ENCODE assay signal across 11 cellular contexts in genomic region chr15:73941044-73941443, GRCh38. TPM values are rescaled to one million over a fixed set of nuclear protein-coding genes. Genes with fewer than 3 reads are reported as not detected.
DNase-seq lines count a peak whose midpoint lies in the region; ATAC-seq and TF ChIP-seq lines count a peak whose summit lies in the region.
"Had no signal": no experiment of that assay in that cellular context is flagged by ENCODE, and none has a peak within 500 bp of the region (broad histone marks: within the 10 kb centered on the region; RNA-seq: fewer than 3 reads in every experiment).

No MANE protein-coding gene starts in this region.

- POLR2A ChIA-PET in HEK293 (lab: Yijun Ruan, JAX) = interaction anchor here (0.7 to 2.0 kb wide), 5 partner anchors 9 to 53 kb away, joined by 3 to 17 read pairs (median 7); partner anchors contain the start of genes LOXL1 and PML
- POLR2A ChIA-PET in CD8-positive, alpha-beta T cell (lab: Charles Lee) = no interaction called here

- peaks cover 15% of the 10 kb centered on the region for H3K4me1 Mint-ChIP-seq in CD8-positive, alpha-beta T cell (ENCODE audit: low read depth)

- TF ChIP-seq CTCF in HEK293 (tag by site-specific recombination; IDR thresholded peaks at IDR 0.05) (no peak), right atrium auricular region (IDR thresholded peaks at IDR 0.05) (no peak), tibial artery (IDR thresholded peaks at IDR 0.05) (no peak)
- TF ChIP-seq CTCF in CD8-positive, alpha-beta T cell (IDR thresholded peaks at IDR 0.05) = no peak

- peaks cover 3% of the 10 kb centered on the region; the same call in 1 of the 2 replicates for H3K4me1 ChIP-seq in HEK293 (ENCODE audit: control insufficient read depth, insufficient read depth, low read length)
- H3K4me1 ChIP-seq in right atrium auricular region = peaks cover 0 to 54% of the 10 kb centered on the region in 2 donors
- peaks cover 6 to 85% (median 72%) of the 10 kb centered on the region in 4 donors for H3K4me1 ChIP-seq in tibial artery
- H3K4me1 ChIP-seq in CD8-positive, alpha-beta T cell (ENCODE audit: insufficient read depth, low read length) = peaks cover 15% of the 10 kb centered on the region

- no peaks in the 10 kb centered on the region for H3K36me3 ChIP-seq in HEK293 (ENCODE audit: control insufficient read depth in 2 of 2, insufficient read depth in 1 of 2, low read length in 2 of 2)
- no peaks in the 10 kb centered on the region for H3K36me3 ChIP-seq in right atrium auricular region
- no peaks in the 10 kb centered on the region for H3K36me3 ChIP-seq in tibial artery
- H3K36me3 ChIP-seq in CD8-positive, alpha-beta T cell (ENCODE audit: insufficient read depth, low read length) = no peaks in the 10 kb centered on the region

- ATAC-seq in HG03520 (IDR thresholded peaks at IDR 0.05; ENCODE audit: unreplicated experiment) (no peak), left colon (no peak)
- ATAC-seq in CD8-positive, alpha-beta T cell = no peak
- ATAC-seq: naive thymus-derived CD4-positive, alpha-beta T cell had no signal

- no peaks in the 10 kb centered on the region for H3K27me3 ChIP-seq in right atrium auricular region
- no peaks in the 10 kb centered on the region for H3K27me3 ChIP-seq in tibial artery
- H3K27me3 ChIP-seq in CD8-positive, alpha-beta T cell (ENCODE audit: insufficient read depth, low read length) = no peaks in the 10 kb centered on the region

- DNase-seq in amniotic epithelial cell (ENCODE audit: low read depth) (peak; percentile 81), right atrium auricular region (ENCODE audit: low spot score) (peak; percentile 72), tibial artery (peak in 1 of 2 donors; percentile 88), left colon (no peak)
- no peak for DNase-seq in CD8-positive, alpha-beta T cell
- no peak for DNase-seq in activated effector memory CD4-positive, alpha-beta T cell treated with Interleukin-2 at 50 U/mL for 16 hours
- DNase-seq: naive thymus-derived CD4-positive, alpha-beta T cell; NCI-H1694; SW 1271 had no signal

- H3K27me3 Mint-ChIP-seq in CD8-positive, alpha-beta T cell (ENCODE audit: low read depth) = no peaks in the 10 kb centered on the region

- no peaks in the 10 kb centered on the region for H3K36me3 Mint-ChIP-seq in CD8-positive, alpha-beta T cell
- H3K36me3 Mint-ChIP-seq: naive thymus-derived CD4-positive, alpha-beta T cell had no signal

- H3K9me3 ChIP-seq in HEK293 (ENCODE audit: control insufficient read depth, insufficient read depth, low read depth, low read length) (no peaks in the 10 kb centered on the region), right atrium auricular region (no peaks in the 10 kb centered on the region), tibial artery (no peaks in the 10 kb centered on the region)
- no peaks in the 10 kb centered on the region for H3K9me3 ChIP-seq in CD8-positive, alpha-beta T cell (ENCODE audit: low read length)

- H3K27ac Mint-ChIP-seq in CD8-positive, alpha-beta T cell = no peak overlapping the region

- no peaks in the 10 kb centered on the region for H3K9me3 Mint-ChIP-seq in CD8-positive, alpha-beta T cell

- CTCF ChIA-PET in HEK293 (lab: Yijun Ruan, JAX) = interaction anchor here (0.6 to 6.1 kb wide), 11 partner anchors 10 to 351 kb away, joined by 3 to 39 read pairs (median 7); no protein-coding TSS in a partner anchor
- CTCF ChIA-PET in CD8-positive, alpha-beta T cell (lab: Charles Lee) = interaction anchor here (0.8 to 1.3 kb wide), 4 partner anchors 9 to 23 kb away, joined by 3 to 6 read pairs (median 4); no protein-coding TSS in a partner anchor

- intact Hi-C loops in tibial artery (cut with DNase I; ENCODE audit: low total_unique reads) (no loop called here), left colon (cut with DNase I, micrococcal nuclease) (no loop called here)
- intact Hi-C loops in CD8-positive, alpha-beta T cell (cut with DNase I, micrococcal nuclease) = no loop called here

- H3K4me3 ChIP-seq in HEK293 (ENCODE audit: low read depth, low read length) = no peak overlapping the region
- no peak overlapping the region for H3K4me3 ChIP-seq in right atrium auricular region
- H3K4me3 ChIP-seq in tibial artery = no peak overlapping the region
- no peak overlapping the region for H3K4me3 ChIP-seq in CD8-positive, alpha-beta T cell (ENCODE audit: low read depth, low read length)

- H3K27ac ChIP-seq in HEK293 (ENCODE audit: extremely low read depth, low read depth, low read length) (no peak overlapping the region), right atrium auricular region (peak overlapping the region; percentile 43 to 71), tibial artery (peak overlapping the region; percentile 70 to 72)
- no peak overlapping the region for H3K27ac ChIP-seq in CD8-positive, alpha-beta T cell (ENCODE audit: low read depth, low read length)

- no peak overlapping the region for H3K4me3 Mint-ChIP-seq in CD8-positive, alpha-beta T cell

TF ChIP-seq in HEK293, 187 proteins besides CTCF, POLR2A, EP300 and RAD21 (continues in another document):
- TF ChIP-seq, protein P1, sequence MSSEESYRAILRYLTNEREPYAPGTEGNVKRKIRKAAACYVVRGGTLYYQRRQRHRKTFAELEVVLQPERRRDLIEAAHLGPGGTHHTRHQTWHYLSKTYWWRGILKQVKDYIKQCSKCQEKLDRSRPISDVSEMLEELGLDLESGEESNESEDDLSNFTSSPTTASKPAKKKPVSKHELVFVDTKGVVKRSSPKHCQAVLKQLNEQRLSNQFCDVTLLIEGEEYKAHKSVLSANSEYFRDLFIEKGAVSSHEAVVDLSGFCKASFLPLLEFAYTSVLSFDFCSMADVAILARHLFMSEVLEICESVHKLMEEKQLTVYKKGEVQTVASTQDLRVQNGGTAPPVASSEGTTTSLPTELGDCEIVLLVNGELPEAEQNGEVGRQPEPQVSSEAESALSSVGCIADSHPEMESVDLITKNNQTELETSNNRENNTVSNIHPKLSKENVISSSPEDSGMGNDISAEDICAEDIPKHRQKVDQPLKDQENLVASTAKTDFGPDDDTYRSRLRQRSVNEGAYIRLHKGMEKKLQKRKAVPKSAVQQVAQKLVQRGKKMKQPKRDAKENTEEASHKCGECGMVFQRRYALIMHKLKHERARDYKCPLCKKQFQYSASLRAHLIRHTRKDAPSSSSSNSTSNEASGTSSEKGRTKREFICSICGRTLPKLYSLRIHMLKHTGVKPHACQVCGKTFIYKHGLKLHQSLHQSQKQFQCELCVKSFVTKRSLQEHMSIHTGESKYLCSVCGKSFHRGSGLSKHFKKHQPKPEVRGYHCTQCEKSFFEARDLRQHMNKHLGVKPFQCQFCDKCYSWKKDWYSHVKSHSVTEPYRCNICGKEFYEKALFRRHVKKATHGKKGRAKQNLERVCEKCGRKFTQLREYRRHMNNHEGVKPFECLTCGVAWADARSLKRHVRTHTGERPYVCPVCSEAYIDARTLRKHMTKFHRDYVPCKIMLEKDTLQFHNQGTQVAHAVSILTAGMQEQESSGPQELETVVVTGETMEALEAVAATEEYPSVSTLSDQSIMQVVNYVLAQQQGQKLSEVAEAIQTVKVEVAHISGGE (tag by site-specific recombination; conservative IDR thresholded peaks at IDR 0.05; ENCODE audit: low read depth) = no peak
- TF ChIP-seq KLF1 (tag by site-specific recombination; IDR thresholded peaks at IDR 0.05) (peak; percentile 15; the same call in 1 of the 2 replicates), ZNF266 (tag by site-specific recombination; IDR thresholded peaks at IDR 0.05; ENCODE audit: low read depth) (no peak), ZNF398 (tag by site-specific recombination; IDR thresholded peaks at IDR 0.05) (peak; percentile 79), ZNF521 (tag by site-specific recombination; IDR thresholded peaks at IDR 0.05) (no peak), GLIS2 (tag by site-specific recombination; IDR thresholded peaks at IDR 0.05) (peak; percentile 69), ZNF157 (tag by site-specific recombination; IDR thresholded peaks at IDR 0.05) (no peak), ZNF133 (tag by site-specific recombination; IDR thresholded peaks at IDR 0.05) (no peak)
- TF ChIP-seq, protein P2, sequence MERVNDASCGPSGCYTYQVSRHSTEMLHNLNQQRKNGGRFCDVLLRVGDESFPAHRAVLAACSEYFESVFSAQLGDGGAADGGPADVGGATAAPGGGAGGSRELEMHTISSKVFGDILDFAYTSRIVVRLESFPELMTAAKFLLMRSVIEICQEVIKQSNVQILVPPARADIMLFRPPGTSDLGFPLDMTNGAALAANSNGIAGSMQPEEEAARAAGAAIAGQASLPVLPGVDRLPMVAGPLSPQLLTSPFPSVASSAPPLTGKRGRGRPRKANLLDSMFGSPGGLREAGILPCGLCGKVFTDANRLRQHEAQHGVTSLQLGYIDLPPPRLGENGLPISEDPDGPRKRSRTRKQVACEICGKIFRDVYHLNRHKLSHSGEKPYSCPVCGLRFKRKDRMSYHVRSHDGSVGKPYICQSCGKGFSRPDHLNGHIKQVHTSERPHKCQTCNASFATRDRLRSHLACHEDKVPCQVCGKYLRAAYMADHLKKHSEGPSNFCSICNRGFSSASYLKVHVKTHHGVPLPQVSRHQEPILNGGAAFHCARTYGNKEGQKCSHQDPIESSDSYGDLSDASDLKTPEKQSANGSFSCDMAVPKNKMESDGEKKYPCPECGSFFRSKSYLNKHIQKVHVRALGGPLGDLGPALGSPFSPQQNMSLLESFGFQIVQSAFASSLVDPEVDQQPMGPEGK (tag by site-specific recombination; IDR thresholded peaks at IDR 0.05) = peak; percentile 85

RNA-seq across cellular contexts. Expression of gene LOXL1, which starts 14.8 kb away (rescaled TPM):
- total RNA-seq in right atrium auricular region (10 to 100 TPM; 22.2 to 59.0 TPM), left colon (1 to 10 TPM; 2.0 to 2.5 TPM)
- total RNA-seq in CD8-positive, alpha-beta T cell = 1 to 10 TPM; 1.1 to 2.2 TPM

RNA-seq across cellular contexts. Expression of gene STOML1, which starts 51.1 kb away (rescaled TPM):
- total RNA-seq in right atrium auricular region (10 to 100 TPM; 11.8 to 23.5 TPM), left colon (10 to 100 TPM; 10.9 to 15.4 TPM)
- 1 to 10 TPM; 2.5 to 4.8 TPM for total RNA-seq in CD8-positive, alpha-beta T cell

RNA-seq across cellular contexts. Expression of gene PML, which starts 53.5 kb away (rescaled TPM):
- total RNA-seq in right atrium auricular region = 10 to 100 TPM; 27.3 to 36.1 TPM
- 10 to 100 TPM; 29.2 to 29.6 TPM for total RNA-seq in CD8-positive, alpha-beta T cell
- total RNA-seq in left colon = 10 to 100 TPM; 26.6 to 28.5 TPM

Comparison
In these comparisons a context has a peak if more than half of its experiments do, and no peak if none do; other contexts are left out.
1. H3K27ac ChIP-seq: peak in right atrium auricular region (2 of 2) and tibial artery (2 of 2); none in HEK293 (single experiment) and CD8-positive, alpha-beta T cell (single experiment).
2. DNase-seq: peak in amniotic epithelial cell (single experiment) and right atrium auricular region (single experiment); none in CD8-positive, alpha-beta T cell (0 of 7), activated effector memory CD4-positive, alpha-beta T cell treated with Interleukin-2 at 50 U/mL for 16 hours (single experiment) and left colon (0 of 2).
3. RNA of gene LOXL1, which starts 14.8 kb away (total RNA-seq): 22.2 to 59.0 TPM in right atrium auricular region; 2.0 to 2.5 TPM in left colon and 1.1 to 2.2 TPM in CD8-positive, alpha-beta T cell; every median in the first group is over 4 times any median in the second.